ENCODE assay signal across 1 cellular context in genomic region chr10:113856563-113856962, GRCh38.
TF ChIP-seq lines count a peak whose summit lies in the region.

No MANE protein-coding gene starts in this region.

TF ChIP-seq in HepG2, 621 proteins besides CTCF, POLR2A, EP300 and RAD21:
- TF ChIP-seq PATZ1 (CRISPR knock-in tag; IDR thresholded peaks at IDR 0.05): no peak
- no peak for TF ChIP-seq SOX5 (CRISPR knock-in tag; IDR thresholded peaks at IDR 0.05; ENCODE audit: borderline replicate concordance)
- no peak for TF ChIP-seq SALL1 (CRISPR knock-in tag; IDR thresholded peaks at IDR 0.05)
- no peak for TF ChIP-seq SMAD9 (CRISPR knock-in tag; IDR thresholded peaks at IDR 0.05)
- no peak for TF ChIP-seq ZHX2 (IDR thresholded peaks at IDR 0.05; ENCODE audit: low read depth)
- TF ChIP-seq ZHX2 (CRISPR knock-in tag; IDR thresholded peaks at IDR 0.05; ENCODE audit: borderline replicate concordance): no peak
- TF ChIP-seq, protein P1, sequence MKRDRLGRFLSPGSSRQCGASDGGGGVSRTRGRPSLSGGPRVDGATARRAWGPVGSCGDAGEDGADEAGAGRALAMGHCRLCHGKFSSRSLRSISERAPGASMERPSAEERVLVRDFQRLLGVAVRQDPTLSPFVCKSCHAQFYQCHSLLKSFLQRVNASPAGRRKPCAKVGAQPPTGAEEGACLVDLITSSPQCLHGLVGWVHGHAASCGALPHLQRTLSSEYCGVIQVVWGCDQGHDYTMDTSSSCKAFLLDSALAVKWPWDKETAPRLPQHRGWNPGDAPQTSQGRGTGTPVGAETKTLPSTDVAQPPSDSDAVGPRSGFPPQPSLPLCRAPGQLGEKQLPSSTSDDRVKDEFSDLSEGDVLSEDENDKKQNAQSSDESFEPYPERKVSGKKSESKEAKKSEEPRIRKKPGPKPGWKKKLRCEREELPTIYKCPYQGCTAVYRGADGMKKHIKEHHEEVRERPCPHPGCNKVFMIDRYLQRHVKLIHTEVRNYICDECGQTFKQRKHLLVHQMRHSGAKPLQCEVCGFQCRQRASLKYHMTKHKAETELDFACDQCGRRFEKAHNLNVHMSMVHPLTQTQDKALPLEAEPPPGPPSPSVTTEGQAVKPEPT (CRISPR knock-in tag; IDR thresholded peaks at IDR 0.05; ENCODE audit: low read depth): no peak
